Comparison of ENCODE assay signal across 17 cellular contexts in genomic region chr12:61896436-61896835, GRCh38.
A peak's percentile ranks its signal among the peaks of the same experiment; 100 is the strongest.
DNase-seq lines count a peak whose midpoint lies in the region; ATAC-seq, FAIRE-seq and TF ChIP-seq lines count a peak whose summit lies in the region.
"Had no signal": no experiment of that assay in that cellular context is flagged by ENCODE, and none has a peak within 500 bp of the region (broad histone marks: within the 10 kb centered on the region; RNA-seq: fewer than 3 reads in every experiment).

No MANE protein-coding gene starts in this region.

- H4K20me1 ChIP-seq in HepG2 (ENCODE audit: insufficient read depth, low read length) = no peaks in the 10 kb centered on the region
- H4K20me1 ChIP-seq: BLaER1 had no signal

- no peaks in the 10 kb centered on the region for H3K27me3 Mint-ChIP-seq in effector memory CD8-positive, alpha-beta T cell
- H3K27me3 Mint-ChIP-seq: CD8-positive, alpha-beta memory T cell had no signal

- H3K27ac Mint-ChIP-seq in effector memory CD8-positive, alpha-beta T cell = no peak overlapping the region
- H3K27ac Mint-ChIP-seq: CD8-positive, alpha-beta memory T cell; GM23338 had no signal

- no peak overlapping the region for H3K4me2 ChIP-seq in HepG2 (ENCODE audit: low read depth, low read length)
- H3K4me2 ChIP-seq: BLaER1, GM23338 had no signal

- H3K4me1 ChIP-seq in liver (ENCODE audit: control insufficient read depth in 4 of 4, insufficient read depth in 4 of 4, low read length in 3 of 4) = peaks cover 4 to 52% (median 35%) of the 10 kb centered on the region in 4 donors
- H3K4me1 ChIP-seq in HepG2 (ENCODE audit: insufficient read depth, low read length) = no peaks in the 10 kb centered on the region
- peaks cover 0 to 49% (median 26%) of the 10 kb centered on the region in 4 donors for H3K4me1 ChIP-seq in right lobe of liver
- no peaks in the 10 kb centered on the region for H3K4me1 ChIP-seq in gastroesophageal sphincter
- H3K4me1 ChIP-seq: BLaER1 had no signal

- peak in 1 of 2 donors; percentile 34 for TF ChIP-seq RAD21 in liver (IDR thresholded peaks at IDR 0.05)
- no peak for TF ChIP-seq RAD21 in HepG2 (CRISPR knock-in tag; IDR thresholded peaks at IDR 0.05)

- H3K4me3 ChIP-seq in liver (ENCODE audit: low read depth in 1 of 3, low read length in 3 of 3) (no peak overlapping the region), HepG2 (replicated peaks in 1 of 3; ENCODE audit: insufficient read depth in 1 of 3, low read depth in 2 of 3, low read length in 3 of 3) (no peak overlapping the region), right lobe of liver (no peak overlapping the region), gastroesophageal sphincter (no peak overlapping the region)
- H3K4me3 ChIP-seq: BLaER1, GM23338 had no signal

- POLR2A ChIA-PET in HepG2 (lab: Yijun Ruan, JAX) = no interaction called here

- H3K9me3 ChIP-seq in liver (ENCODE audit: control insufficient read depth in 4 of 4, low read length in 3 of 4) = peaks cover 3 to 10% (median 4%) of the 10 kb centered on the region in 4 donors
- peaks cover 36% of the 10 kb centered on the region for H3K9me3 ChIP-seq in HepG2 (ENCODE audit: low read length)
- no peaks in the 10 kb centered on the region for H3K9me3 ChIP-seq in right lobe of liver
- H3K9me3 ChIP-seq in gastroesophageal sphincter = peaks cover 0 to 12% (median 0%) of the 10 kb centered on the region in 3 donors

- ATAC-seq in HepG2 = no peak
- peak; percentile 52 to 79 (median 67) for ATAC-seq in right lobe of liver
- no peak for ATAC-seq in effector memory CD8-positive, alpha-beta T cell (replicated peaks)
- ATAC-seq in gastroesophageal sphincter = no peak
- ATAC-seq: GM23338 had no signal

- DNase-seq in NCI-H1417 (lab: John Stamatoyannopoulos, UW) (peak in 2 of 3 experiments; percentile 77 to 91), NCI-H1417 treated with DMSO at 0.1 percent for 48 hours (lab: John Stamatoyannopoulos, UW) (no peak), HepG2 (ENCODE audit: low spot score) (no peak), NCI-H2029 treated with DMSO at 0.1 percent for 48 hours (lab: John Stamatoyannopoulos, UW) (peak; percentile 4), right lobe of liver (no peak)
- no peak for DNase-seq in effector memory CD8-positive, alpha-beta T cell
- DNase-seq: 8988T; AML-193; CD8-positive, alpha-beta memory T cell; DMS79; H7 had no signal

- no peaks in the 10 kb centered on the region for H3K79me2 ChIP-seq in HepG2 (ENCODE audit: insufficient read depth, low read length)

- no peaks in the 10 kb centered on the region for H3K4me1 Mint-ChIP-seq in effector memory CD8-positive, alpha-beta T cell (ENCODE audit: low read depth in 2 of 2)
- H3K4me1 Mint-ChIP-seq: CD8-positive, alpha-beta memory T cell; GM23338 had no signal

- CTCF ChIA-PET in HepG2 (lab: Yijun Ruan, JAX; ENCODE audit: low intra/inter-chr PET ratio, low total read pairs) = no interaction called here

- H2AFZ ChIP-seq in HepG2 (ENCODE audit: low read length) = no peak overlapping the region
- H2AFZ ChIP-seq: GM23338 had no signal

- H3K27me3 ChIP-seq in liver (ENCODE audit: control insufficient read depth in 4 of 4, insufficient read depth in 4 of 4, low read length in 3 of 4) (no peaks in the 10 kb centered on the region), HepG2 (ENCODE audit: control insufficient read depth in 1 of 2, insufficient read depth in 2 of 2, low read length in 2 of 2) (no peaks in the 10 kb centered on the region; a peak in 1 of 5 replicates), right lobe of liver (no peaks in the 10 kb centered on the region), gastroesophageal sphincter (no peaks in the 10 kb centered on the region)
- H3K27me3 ChIP-seq: BLaER1 had no signal

- H3K36me3 ChIP-seq in liver (ENCODE audit: control insufficient read depth in 4 of 4, insufficient read depth in 3 of 4, low read depth in 1 of 4, low read length in 3 of 4) = no peaks in the 10 kb centered on the region
- H3K36me3 ChIP-seq in HepG2 (replicated peaks in 1 of 2; ENCODE audit: control insufficient read depth in 1 of 2, insufficient read depth in 2 of 2, low read length in 2 of 2) = no peaks in the 10 kb centered on the region
- H3K36me3 ChIP-seq in right lobe of liver = no peaks in the 10 kb centered on the region
- H3K36me3 ChIP-seq in gastroesophageal sphincter = no peaks in the 10 kb centered on the region
- H3K36me3 ChIP-seq: BLaER1 had no signal

- H3K9me3 Mint-ChIP-seq in effector memory CD8-positive, alpha-beta T cell = peaks cover 12 to 16% of the 10 kb centered on the region in 2 donors

- no peak for TF ChIP-seq POLR2A in HepG2 (IDR thresholded peaks at IDR 0.05; ENCODE audit: insufficient read depth in 1 of 2, low read depth in 2 of 2, low read length in 2 of 2)
- no peak for TF ChIP-seq POLR2A in right lobe of liver (IDR thresholded peaks at IDR 0.05)
- TF ChIP-seq POLR2A in gastroesophageal sphincter (IDR thresholded peaks at IDR 0.05) = no peak

- peak overlapping the region in 1 of 2 donors; percentile 5 for H3K27ac ChIP-seq in liver (ENCODE audit: low read depth in 1 of 2, low read length in 2 of 2)
- H3K27ac ChIP-seq in HepG2 (ENCODE audit: extremely low read length, insufficient read depth, low read length) = no peak overlapping the region
- H3K27ac ChIP-seq in right lobe of liver = peak overlapping the region in 2 of 3 donors; percentile 4 to 33
- no peak overlapping the region for H3K27ac ChIP-seq in gastroesophageal sphincter
- H3K27ac ChIP-seq: BLaER1 had no signal

- H3K9ac ChIP-seq in liver (ENCODE audit: low read depth in 1 of 2, low read length in 2 of 2) (no peak overlapping the region), HepG2 (ENCODE audit: insufficient read depth, low read depth, low read length) (no peak overlapping the region)
- H3K9ac ChIP-seq: BLaER1 had no signal

- no peaks in the 10 kb centered on the region for H3K36me3 Mint-ChIP-seq in effector memory CD8-positive, alpha-beta T cell (ENCODE audit: insufficient read depth)
- H3K36me3 Mint-ChIP-seq: CD8-positive, alpha-beta memory T cell had no signal

- intact Hi-C loops in HepG2 (cut with micrococcal nuclease; ENCODE audit: unreplicated experiment) = no loop called here
- intact Hi-C loops in right lobe of liver (cut with DNase I) = no loop called here

- in situ Hi-C loops in HepG2 (cut with HindIII; ENCODE audit: extremely low pct_ligation_motif_present, low pct_unique_long_range_greater_than_20kb) = no loop called here

- TF ChIP-seq CTCF in liver (IDR thresholded peaks at IDR 0.05; ENCODE audit: low read depth, low read length, missing input control) (no peak), HepG2 (CRISPR knock-in tag; IDR thresholded peaks at IDR 0.05) (no peak), right lobe of liver (IDR thresholded peaks at IDR 0.05) (no peak), gastroesophageal sphincter (IDR thresholded peaks at IDR 0.05) (no peak)

- FAIRE-seq in HepG2 (lab: Jason Lieb, UNC) = no peak
- FAIRE-seq: G401.6, GM12891 had no signal

- no TSS peak for BruUV-seq in HepG2 (replicated peaks; lab: Mats Ljungman, UMichigan)

- no peak for TF ChIP-seq EP300 in HepG2 (IDR thresholded peaks at IDR 0.05; ENCODE audit: low read depth in 2 of 2, low read length in 2 of 2)
- no peak for TF ChIP-seq EP300 in HepG2 (CRISPR knock-in tag; IDR thresholded peaks at IDR 0.05; ENCODE audit: borderline replicate concordance)
- TF ChIP-seq EP300 in gastroesophageal sphincter (IDR thresholded peaks at IDR 0.05) = no peak

- no peak overlapping the region for H3K4me3 Mint-ChIP-seq in effector memory CD8-positive, alpha-beta T cell
- H3K4me3 Mint-ChIP-seq: CD8-positive, alpha-beta memory T cell; GM23338 had no signal

TF ChIP-seq in liver, 16 proteins besides CTCF, POLR2A, EP300 and RAD21 (continues in another document):
- TF ChIP-seq SP1 (IDR thresholded peaks at IDR 0.05) = no peak
- TF ChIP-seq RXRA (IDR thresholded peaks at IDR 0.05) = peak in 1 of 2 donors; percentile 39
- peak; percentile 25 for TF ChIP-seq FOXA2 (IDR thresholded peaks at IDR 0.05)

TF ChIP-seq in HepG2, 621 proteins besides CTCF, POLR2A, EP300 and RAD21:
- TF ChIP-seq ZSCAN9 (CRISPR knock-in tag; IDR thresholded peaks at IDR 0.05; ENCODE audit: borderline replicate concordance) (no peak), FOXP1 (IDR thresholded peaks at IDR 0.05) (no peak), FOXP1 (CRISPR knock-in tag; IDR thresholded peaks at IDR 0.05) (no peak), PLRG1 (conservative IDR thresholded peaks at IDR 0.05) (no peak), NFE2 (CRISPR knock-in tag; IDR thresholded peaks at IDR 0.05) (no peak), ZNF251 (CRISPR knock-in tag; IDR thresholded peaks at IDR 0.05) (no peak), HINFP (CRISPR knock-in tag; IDR thresholded peaks at IDR 0.05; ENCODE audit: low read depth) (no peak), GMEB1 (CRISPR knock-in tag; IDR thresholded peaks at IDR 0.05; ENCODE audit: borderline replicate concordance) (no peak), ZNF546 (CRISPR knock-in tag; conservative IDR thresholded peaks at IDR 0.05) (no peak), LBX2 (CRISPR knock-in tag; IDR thresholded peaks at IDR 0.05; ENCODE audit: borderline replicate concordance) (no peak)

Comparison
In these comparisons a context has a peak if more than half of its experiments do, and no peak if none do; other contexts are left out.
1. DNase-seq: peak in NCI-H1417 (2 of 3) and NCI-H2029 treated with DMSO at 0.1 percent for 48 hours (single experiment); none in NCI-H1417 treated with DMSO at 0.1 percent for 48 hours (single experiment), HepG2 (single experiment), right lobe of liver (0 of 3) and effector memory CD8-positive, alpha-beta T cell (0 of 3).
2. H3K27ac ChIP-seq: peak in right lobe of liver (2 of 3); none in HepG2 (single experiment) and gastroesophageal sphincter (0 of 4).
3. ATAC-seq: peak in right lobe of liver (4 of 4); none in HepG2 (single experiment), effector memory CD8-positive, alpha-beta T cell (single experiment) and gastroesophageal sphincter (single experiment).